ENCODE assay signal across 1 cellular context in the genomic region with DNA sequence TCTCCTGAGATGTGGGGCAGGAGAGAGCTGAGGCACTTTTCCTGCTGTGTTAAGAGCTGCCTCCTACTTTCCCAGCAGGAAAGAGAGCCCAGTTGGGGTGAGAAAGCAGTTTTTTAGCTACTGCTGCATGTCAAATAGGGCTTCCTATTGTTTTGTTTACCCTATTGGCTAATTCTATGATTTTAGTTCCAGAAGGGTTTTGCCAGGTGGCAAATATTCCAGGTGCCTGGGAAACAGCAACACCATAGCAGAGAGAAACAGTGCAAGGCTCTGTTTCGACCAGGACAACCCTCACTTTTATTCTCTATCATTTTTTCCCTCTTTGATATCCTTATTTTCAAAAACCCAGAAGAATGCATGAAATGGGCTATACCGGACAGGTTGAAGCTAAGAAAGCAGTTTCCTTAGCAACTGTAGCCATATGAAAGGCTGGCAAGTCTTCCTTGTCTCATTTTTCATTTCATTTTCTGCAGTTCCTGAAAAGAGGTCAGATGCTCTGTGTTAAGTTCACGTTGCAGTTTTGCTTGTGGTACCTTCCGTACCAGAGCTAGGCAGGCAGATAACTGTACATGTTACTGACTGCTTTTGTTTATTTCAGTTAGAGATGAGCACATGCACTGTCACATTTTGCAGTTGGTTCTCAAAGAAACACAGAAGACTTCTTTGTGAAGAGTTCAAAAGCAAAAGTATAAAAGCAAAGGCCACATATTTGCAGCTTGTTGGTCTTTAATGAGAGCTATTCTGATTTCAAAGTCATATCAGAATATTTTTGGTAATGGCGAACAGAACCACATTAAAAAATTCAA.
TF ChIP-seq lines count a peak whose summit lies in the region.

No MANE protein-coding gene starts in this region.

TF ChIP-seq in WTC11, 78 proteins besides CTCF, POLR2A, EP300 and RAD21:
- TF ChIP-seq, protein P1, sequence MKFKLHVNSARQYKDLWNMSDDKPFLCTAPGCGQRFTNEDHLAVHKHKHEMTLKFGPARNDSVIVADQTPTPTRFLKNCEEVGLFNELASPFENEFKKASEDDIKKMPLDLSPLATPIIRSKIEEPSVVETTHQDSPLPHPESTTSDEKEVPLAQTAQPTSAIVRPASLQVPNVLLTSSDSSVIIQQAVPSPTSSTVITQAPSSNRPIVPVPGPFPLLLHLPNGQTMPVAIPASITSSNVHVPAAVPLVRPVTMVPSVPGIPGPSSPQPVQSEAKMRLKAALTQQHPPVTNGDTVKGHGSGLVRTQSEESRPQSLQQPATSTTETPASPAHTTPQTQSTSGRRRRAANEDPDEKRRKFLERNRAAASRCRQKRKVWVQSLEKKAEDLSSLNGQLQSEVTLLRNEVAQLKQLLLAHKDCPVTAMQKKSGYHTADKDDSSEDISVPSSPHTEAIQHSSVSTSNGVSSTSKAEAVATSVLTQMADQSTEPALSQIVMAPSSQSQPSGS (CRISPR knock-in tag; IDR thresholded peaks at IDR 0.05; ENCODE audit: borderline replicate concordance, low read depth), result no peak
TF ChIP-seq in WTC11: peak in this region for 0.
